Comparison of ENCODE assay signal across 15 cellular contexts in genomic region chr6:106143582-106144139, GRCh38.
"Had no signal": no experiment of that assay in that cellular context is flagged by ENCODE, and none has a peak within 500 bp of the region (broad histone marks: within the 10 kb centered on the region; RNA-seq: fewer than 3 reads in every experiment).

No MANE protein-coding gene starts in this region.

- H3K27me3 ChIP-seq: gastrocnemius medialis, neutrophil, thyroid gland had no signal

- H3K9me3 Mint-ChIP-seq: activated T-cell treated with anti-CD3 and anti-CD28 coated beads, Interleukin-2, amount 50 U/mL, for 4 hours; mesothelial cell of epicardium had no signal

- H3K4me1 ChIP-seq: lower lobe of right lung, parathyroid adenoma had no signal

- H3K9ac ChIP-seq: parathyroid adenoma had no signal

- H3K4me3 Mint-ChIP-seq: activated T-cell treated with anti-CD3 and anti-CD28 coated beads, Interleukin-2, amount 50 U/mL, for 4 hours; mesothelial cell of epicardium had no signal

- H3K27ac Mint-ChIP-seq: mesothelial cell of epicardium had no signal

- H3K36me3 ChIP-seq: gastrocnemius medialis, heart left ventricle, lower lobe of right lung, neutrophil, thyroid gland had no signal

- H3K4me3 ChIP-seq: dorsolateral prefrontal cortex, gastrocnemius medialis, heart left ventricle, lower lobe of right lung, thyroid gland had no signal

- H3K79me2 ChIP-seq: parathyroid adenoma had no signal

- H3K36me3 Mint-ChIP-seq: mesothelial cell of epicardium had no signal

- ATAC-seq: activated T-cell treated with anti-CD3 and anti-CD28 coated beads, Interleukin-2, amount 50 U/mL, for 4 hours; gastrocnemius medialis; heart left ventricle; lower lobe of right lung had no signal

- DNase-seq: activated CD4-positive, alpha-beta T cell treated with anti-CD3 and anti-CD28 coated beads, Interleukin-2, amount 50 U/mL, for 1 hour; activated effector memory CD4-positive, alpha-beta T cell treated with anti-CD3 and anti-CD28 coated beads, Interleukin-2, amount 50 U/mL, for 16 hours; activated T-cell treated with anti-CD3 and anti-CD28 coated beads, Interleukin-2, amount 50 U/mL, for 4 hours; dorsolateral prefrontal cortex; erythroblast; gastrocnemius medialis; heart left ventricle; lower lobe of right lung; stimulated activated CD4-positive, alpha-beta T cell treated with anti-CD3 and anti-CD28 coated beads, Interleukin-1b, Interleukin-23, amount 100 ng/mL, for 48 hours; SW 1271; T-helper 9 cell; thyroid gland had no signal

- H3K27ac ChIP-seq: dorsolateral prefrontal cortex, gastrocnemius medialis, heart left ventricle, lower lobe of right lung, neutrophil, parathyroid adenoma, thyroid gland had no signal

- H3K9me3 ChIP-seq: gastrocnemius medialis, heart left ventricle, lower lobe of right lung, neutrophil, thyroid gland had no signal
